Comparison of ENCODE assay signal across 19 cellular contexts in genomic region chr14:98903371-98903770, GRCh38.
DNase-seq lines count a peak whose midpoint lies in the region; ATAC-seq, FAIRE-seq and TF ChIP-seq lines count a peak whose summit lies in the region.
"Had no signal": no experiment of that assay in that cellular context is flagged by ENCODE, and none has a peak within 500 bp of the region (broad histone marks: within the 10 kb centered on the region; RNA-seq: fewer than 3 reads in every experiment).

No MANE protein-coding gene starts in this region.

- H3K27ac ChIP-seq in keratinocyte (ENCODE audit: control insufficient read depth, insufficient read depth, low read length), result peak overlapping the region; percentile 53
- no peak overlapping the region for H3K27ac ChIP-seq in endodermal cell (ENCODE audit: low read depth, low read length)
- no peak overlapping the region for H3K27ac ChIP-seq in effector memory CD4-positive, alpha-beta T cell (ENCODE audit: insufficient read depth, low read length, poor library complexity, severe bottlenecking)
- no peak overlapping the region for H3K27ac ChIP-seq in heart left ventricle
- H3K27ac ChIP-seq: SJCRH30 had no signal

- H3K79me2 ChIP-seq in keratinocyte (ENCODE audit: control insufficient read depth, insufficient read depth, low read length), result no peaks in the 10 kb centered on the region

- BruUV-seq in MCF 10A (replicated peaks; lab: Mats Ljungman, UMichigan), result no TSS peak

- WGBS in endodermal cell (ENCODE audit: insufficient coverage in 1 of 2, insufficient read length in 1 of 2), 2 experiments, result 90 to 94% methylated on average over 2 of the region's 2 CpGs
- 71 to 82% (median 77%) methylated on average over 2 of the region's 2 CpGs for WGBS in heart left ventricle, 4 donors

- H3K36me3 ChIP-seq in keratinocyte (ENCODE audit: control insufficient read depth in 2 of 2, extremely low read depth in 1 of 2, insufficient read depth in 2 of 2, low read length in 2 of 2) (no peaks in the 10 kb centered on the region), endodermal cell (ENCODE audit: control insufficient read depth, insufficient read depth, low read length) (no peaks in the 10 kb centered on the region), heart left ventricle (no peaks in the 10 kb centered on the region)
- H3K36me3 ChIP-seq in effector memory CD4-positive, alpha-beta T cell (ENCODE audit: control insufficient read depth, insufficient read depth, low read length), result no peaks in the 10 kb centered on the region
- H3K36me3 ChIP-seq: SJCRH30 had no signal

- no peaks in the 10 kb centered on the region for H3K27me3 Mint-ChIP-seq in activated CD4-positive, alpha-beta T cell treated with anti-CD3 and anti-CD28 coated beads for 36 hours
- H3K27me3 Mint-ChIP-seq in MCF 10A (ENCODE audit: insufficient read depth, unreplicated experiment) (no peaks in the 10 kb centered on the region), endodermal cell (ENCODE audit: insufficient read depth) (peaks cover 10% of the 10 kb centered on the region)

- H3K9me3 ChIP-seq in keratinocyte (ENCODE audit: control insufficient read depth, low read depth, low read length) (no peaks in the 10 kb centered on the region), endodermal cell (ENCODE audit: control insufficient read depth, low read length) (no peaks in the 10 kb centered on the region), heart left ventricle (no peaks in the 10 kb centered on the region)
- H3K9me3 ChIP-seq in effector memory CD4-positive, alpha-beta T cell (ENCODE audit: control insufficient read depth, low read length), result no peaks in the 10 kb centered on the region
- H3K9me3 ChIP-seq: Caco-2, SJCRH30 had no signal

- H3K27me3 ChIP-seq in keratinocyte (ENCODE audit: control insufficient read depth, extremely low read depth, insufficient read depth, low read length), result no peaks in the 10 kb centered on the region
- H3K27me3 ChIP-seq in endodermal cell (ENCODE audit: control insufficient read depth, insufficient read depth, low read length, poor library complexity, severe bottlenecking), result no peaks in the 10 kb centered on the region
- H3K27me3 ChIP-seq in effector memory CD4-positive, alpha-beta T cell (replicated peaks; ENCODE audit: control insufficient read depth, insufficient read depth, low read length, poor library complexity, severe bottlenecking), result no peaks in the 10 kb centered on the region
- H3K27me3 ChIP-seq in heart left ventricle, result peaks cover 0 to 35% (median 0%) of the 10 kb centered on the region in 9 donors
- H3K27me3 ChIP-seq: SJCRH30 had no signal

- no peaks in the 10 kb centered on the region for H3K36me3 Mint-ChIP-seq in activated CD4-positive, alpha-beta T cell treated with anti-CD3 and anti-CD28 coated beads for 36 hours (ENCODE audit: low read depth)
- H3K36me3 Mint-ChIP-seq in MCF 10A (ENCODE audit: insufficient read depth, unreplicated experiment), result peaks cover 6% of the 10 kb centered on the region
- H3K36me3 Mint-ChIP-seq in endodermal cell (ENCODE audit: low read depth), result no peaks in the 10 kb centered on the region
- H3K36me3 Mint-ChIP-seq: CD4-positive, CD25-positive, alpha-beta regulatory T cell had no signal

- H3K9me3 Mint-ChIP-seq in activated CD4-positive, alpha-beta T cell treated with anti-CD3 and anti-CD28 coated beads for 36 hours (ENCODE audit: low read depth), result no peaks in the 10 kb centered on the region
- no peaks in the 10 kb centered on the region for H3K9me3 Mint-ChIP-seq in MCF 10A (ENCODE audit: unreplicated experiment)
- no peaks in the 10 kb centered on the region for H3K9me3 Mint-ChIP-seq in endodermal cell

- POLR2A ChIA-PET in activated CD4-positive, alpha-beta T cell treated with anti-CD3 and anti-CD28 coated beads for 36 hours (lab: Charles Lee), result no interaction called here
- POLR2A ChIA-PET in MCF 10A (lab: Yijun Ruan, JAX), result interaction anchor here (2.0 to 4.4 kb wide), 2 partner anchors 50 to 405 kb away, joined by 6 to 36 read pairs; no protein-coding TSS in a partner anchor

- no peak overlapping the region for H3K4me3 Mint-ChIP-seq in activated CD4-positive, alpha-beta T cell treated with anti-CD3 and anti-CD28 coated beads for 36 hours
- H3K4me3 Mint-ChIP-seq in MCF 10A (ENCODE audit: unreplicated experiment) (peak overlapping the region; percentile 30), endodermal cell (no peak overlapping the region)
- H3K4me3 Mint-ChIP-seq: CD4-positive, CD25-positive, alpha-beta regulatory T cell had no signal

- peak; percentile 58 for FAIRE-seq in keratinocyte (lab: Jason Lieb, UNC)
- FAIRE-seq: A204.1, H54, K562 had no signal

- H3K4me3 ChIP-seq in keratinocyte (ENCODE audit: control insufficient read depth in 2 of 3, extremely low read depth in 1 of 3, insufficient read depth in 2 of 3, low read depth in 1 of 3, low read length in 3 of 3), result no peak overlapping the region
- H3K4me3 ChIP-seq in endodermal cell (ENCODE audit: low read length), result no peak overlapping the region
- no peak overlapping the region for H3K4me3 ChIP-seq in effector memory CD4-positive, alpha-beta T cell (ENCODE audit: insufficient read depth, low read depth, low read length, poor library complexity, severe bottlenecking)
- no peak overlapping the region for H3K4me3 ChIP-seq in heart left ventricle
- H3K4me3 ChIP-seq: K562, SJCRH30 had no signal

- no peak for ATAC-seq in activated CD4-positive, alpha-beta T cell treated with anti-CD3 and anti-CD28 coated beads for 36 hours
- no peak for ATAC-seq in heart left ventricle
- ATAC-seq: K562 had no signal

- H3K4me1 Mint-ChIP-seq in activated CD4-positive, alpha-beta T cell treated with anti-CD3 and anti-CD28 coated beads for 36 hours, result peaks cover 2% of the 10 kb centered on the region
- H3K4me1 Mint-ChIP-seq in MCF 10A (ENCODE audit: insufficient read depth, unreplicated experiment) (peaks cover 49% of the 10 kb centered on the region), endodermal cell (peaks cover 34% of the 10 kb centered on the region)

- no peak for TF ChIP-seq CTCF in MCF 10A (IDR thresholded peaks at IDR 0.05; ENCODE audit: unreplicated experiment)
- TF ChIP-seq CTCF in keratinocyte (optimal IDR thresholded peaks at IDR 0.05 in 1 of 3, IDR thresholded peaks at IDR 0.05 in 1 of 3, conservative IDR thresholded peaks at IDR 0.05 in 1 of 3; ENCODE audit: extremely low read depth in 1 of 3, insufficient read depth in 2 of 3, low read length in 3 of 3), result no peak
- TF ChIP-seq CTCF in endodermal cell (conservative IDR thresholded peaks at IDR 0.05), result no peak
- TF ChIP-seq CTCF in heart left ventricle (IDR thresholded peaks at IDR 0.05), result no peak

- no peak for TF ChIP-seq POLR2A in heart left ventricle (IDR thresholded peaks at IDR 0.05)

- H2AFZ ChIP-seq in keratinocyte (ENCODE audit: control insufficient read depth, low read length), result no peak overlapping the region

- no peaks in the 10 kb centered on the region for H3K9me1 ChIP-seq in keratinocyte (ENCODE audit: control insufficient read depth, extremely low read depth, insufficient read depth, low read length)

- peaks cover 51% of the 10 kb centered on the region for H3K4me1 ChIP-seq in keratinocyte (ENCODE audit: control insufficient read depth, extremely low read depth, insufficient read depth, low read length)
- peaks cover 6% of the 10 kb centered on the region for H3K4me1 ChIP-seq in endodermal cell (ENCODE audit: control insufficient read depth, insufficient read depth, low read length)
- no peaks in the 10 kb centered on the region for H3K4me1 ChIP-seq in effector memory CD4-positive, alpha-beta T cell (ENCODE audit: control insufficient read depth, insufficient read depth, low read length, poor library complexity, severe bottlenecking)
- H3K4me1 ChIP-seq in heart left ventricle, result no peaks in the 10 kb centered on the region
- H3K4me1 ChIP-seq: Caco-2 had no signal

- dilution Hi-C loops in keratinocyte (cut with MboI; ENCODE audit: extremely low pct_ligation_motif_present, low sequenced_read_pairs), result no loop called here

- H3K9ac ChIP-seq in keratinocyte (ENCODE audit: control insufficient read depth, extremely low read depth, insufficient read depth, low read length) (peak overlapping the region; percentile 30), endodermal cell (ENCODE audit: extremely low read depth, low read length, poor library complexity, severe bottlenecking) (no peak overlapping the region)

- no peak for DNase-seq in activated CD4-positive, alpha-beta T cell treated with anti-CD3 and anti-CD28 coated beads for 36 hours
- no peak for DNase-seq in activated CD4-positive, alpha-beta T cell treated with anti-CD3 and anti-CD28 coated beads for 1 hour
- DNase-seq in MCF 10A (ENCODE audit: unreplicated experiment), result peak; percentile 82
- DNase-seq in keratinocyte (ENCODE audit: low read depth, low spot score), result peak; percentile 58
- DNase-seq in endodermal cell, result no peak
- DNase-seq in effector memory CD4-positive, alpha-beta T cell, result no peak
- no peak for DNase-seq in activated naive CD4-positive, alpha-beta T cell (lab: John Stamatoyannopoulos, UW)
- no peak for DNase-seq in heart left ventricle
- DNase-seq: Caco-2; CD4-positive, CD25-positive, alpha-beta regulatory T cell; NCI-H1048; NCI-H2107; NCI-H748 treated with DMSO at 0.1 percent for 48 hours; OCI-M1; RPMI8226; SJCRH30 had no signal

- intact Hi-C loops in activated CD4-positive, alpha-beta T cell treated with anti-CD3 and anti-CD28 coated beads for 36 hours (cut with DNase I, micrococcal nuclease), result no loop called here
- intact Hi-C loops in MCF 10A (cut with micrococcal nuclease) (loop anchor here (10.0 kb wide), 1 partner anchor 361 kb away; no protein-coding TSS in a partner anchor), heart left ventricle (cut with DNase I) (no loop called here)

- peak overlapping the region; percentile 34 for H3K27ac Mint-ChIP-seq in activated CD4-positive, alpha-beta T cell treated with anti-CD3 and anti-CD28 coated beads for 36 hours
- H3K27ac Mint-ChIP-seq in MCF 10A (ENCODE audit: low read depth, unreplicated experiment) (peak overlapping the region; percentile 17), endodermal cell (no peak overlapping the region)

- H3K4me2 ChIP-seq in keratinocyte (ENCODE audit: control insufficient read depth, extremely low read depth, insufficient read depth, low read depth, low read length), result peak overlapping the region; percentile 63

- H4K20me1 ChIP-seq in keratinocyte (ENCODE audit: control insufficient read depth, extremely low read depth, insufficient read depth, low read length), result no peaks in the 10 kb centered on the region

- CTCF ChIA-PET in activated CD4-positive, alpha-beta T cell treated with anti-CD3 and anti-CD28 coated beads for 36 hours (lab: Charles Lee), result no interaction called here
- CTCF ChIA-PET in MCF 10A (lab: Yijun Ruan, JAX), result interaction anchor here (1.1 kb wide), 1 partner anchor 50 kb away, joined by 3 read pairs; no protein-coding TSS in a partner anchor

Comparison
In these comparisons a context has a peak if more than half of its experiments do, and no peak if none do; other contexts are left out.
1. DNase-seq: peak in MCF 10A (single experiment) and keratinocyte (single experiment); none in activated CD4-positive, alpha-beta T cell treated with anti-CD3 and anti-CD28 coated beads for 36 hours (single experiment), activated CD4-positive, alpha-beta T cell treated with anti-CD3 and anti-CD28 coated beads for 1 hour (single experiment), endodermal cell (single experiment), effector memory CD4-positive, alpha-beta T cell (0 of 3), activated naive CD4-positive, alpha-beta T cell (0 of 4) and heart left ventricle (0 of 5).